Comparison of ENCODE assay signal across 8 cellular contexts in the genomic region with DNA sequence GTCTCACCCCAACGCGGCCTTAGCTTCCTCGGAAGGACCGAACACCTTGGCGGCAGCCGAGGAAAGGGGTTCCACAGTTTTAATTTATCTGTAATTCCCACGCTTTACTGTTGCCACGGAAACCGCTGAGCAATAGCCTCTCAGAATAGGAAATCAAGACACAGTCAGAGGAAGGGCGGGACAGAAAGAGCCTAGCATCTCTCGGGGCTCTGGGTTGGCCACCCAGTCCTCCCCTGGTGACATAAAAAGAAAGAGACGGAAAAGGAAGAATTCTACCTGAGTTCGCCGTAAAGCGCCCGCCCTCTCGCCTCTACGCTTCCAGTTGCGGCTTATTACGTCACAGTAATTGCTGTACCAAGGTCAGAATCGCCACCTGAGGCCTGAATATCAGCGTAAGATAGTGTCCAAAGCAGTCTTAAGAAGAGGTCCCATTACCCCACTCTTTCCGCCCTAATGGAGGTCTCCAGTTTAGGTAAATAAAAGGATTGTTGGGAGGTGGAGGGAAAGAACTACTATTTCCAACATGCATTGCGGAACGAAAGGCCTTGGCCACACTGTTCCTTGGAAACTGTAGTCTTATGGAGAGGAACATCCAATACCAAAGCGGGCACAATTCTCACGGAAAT. TPM values are rescaled to one million over a fixed set of nuclear protein-coding genes. Genes with fewer than 3 reads are reported as not detected.
A peak's percentile ranks its signal among the peaks of the same experiment; 100 is the strongest.
DNase-seq lines count a peak whose midpoint lies in the region; ATAC-seq and TF ChIP-seq lines count a peak whose summit lies in the region.

No MANE protein-coding gene starts in this region.

- peak; percentile 98 for DNase-seq in ACHN
- peak; percentile 97 for DNase-seq in NCI-H2227 (lab: John Stamatoyannopoulos, UW; ENCODE audit: unreplicated experiment)
- peak in 60 of 61 donors; percentile 33 to 97 (median 84) for DNase-seq in caudate nucleus (lab: John Stamatoyannopoulos, UW)
- peak; percentile 91 to 92 (median 92) for DNase-seq in immature natural killer cell
- DNase-seq in smooth muscle cell of the brain vasculature (ENCODE audit: low read depth, low spot score), result peak; percentile 90

- H3K36me3 Mint-ChIP-seq in immature natural killer cell, result peaks cover 0 to 4% (median 0%) of the 10 kb centered on the region in 3 donors

- peak overlapping the region; percentile 66 for H3K4me3 ChIP-seq in WI38 (ENCODE audit: low read depth, low read length)

- TF ChIP-seq CTCF in WI38 (IDR thresholded peaks at IDR 0.05; ENCODE audit: low read depth, low read length), result no peak

- in situ Hi-C loops in ACHN (cut with HindIII; ENCODE audit: low pct_ligation_motif_present, low pct_unique_long_range_greater_than_20kb, low sequenced_read_pairs), result no loop called here

- no peak overlapping the region for H3K27ac Mint-ChIP-seq in immature natural killer cell

- peak overlapping the region; percentile 98 for H3K27ac ChIP-seq in caudate nucleus (ENCODE audit: low read depth, low read length)

- no peak overlapping the region for H3K4me3 Mint-ChIP-seq in immature natural killer cell

- peak; percentile 69 for ATAC-seq in GM18907 (IDR thresholded peaks at IDR 0.05; ENCODE audit: unreplicated experiment)
- peak; percentile 57 for ATAC-seq in HG03159 (IDR thresholded peaks at IDR 0.05; ENCODE audit: unreplicated experiment)

- no peaks in the 10 kb centered on the region for H3K27me3 Mint-ChIP-seq in immature natural killer cell (ENCODE audit: low read depth in 3 of 3)

- peaks cover 12 to 21% of the 10 kb centered on the region in 2 donors for H3K4me1 Mint-ChIP-seq in immature natural killer cell

- no peaks in the 10 kb centered on the region for H3K9me3 Mint-ChIP-seq in immature natural killer cell

RNA-seq across cellular contexts. Expression of a gene that starts 0.8 kb away (rescaled TPM):
- polyA plus RNA-seq in immature natural killer cell, result 10 to 100 TPM; 59.3 to 96.7 (median 78.5) TPM

RNA-seq across cellular contexts. Expression of a gene that starts 41.4 kb away (rescaled TPM):
- polyA plus RNA-seq in immature natural killer cell, result 1 to 10 TPM; 2.5 to 7.9 (median 3.5) TPM

RNA-seq across cellular contexts. Expression of a gene that starts 45.1 kb away (rescaled TPM):
- 1 to 10 TPM; 1.1 to 7.2 (median 5.8) TPM for polyA plus RNA-seq in immature natural killer cell

RNA-seq across cellular contexts. Expression of a gene that starts 58.2 kb away (rescaled TPM):
- polyA plus RNA-seq in immature natural killer cell, result 1 to 10 TPM in 1 of 3 donors, not detected in 2; 1.2 TPM

Comparison
In these comparisons a context has a peak if more than half of its experiments do, and no peak if none do; other contexts are left out.
1. Peak in every context shown above with its lines: DNase-seq, ATAC-seq, H3K4me3 ChIP-seq and H3K27ac ChIP-seq.